Comparison of ENCODE assay signal across 12 cellular contexts in genomic region chr11:109641549-109641948, GRCh38.
DNase-seq lines count a peak whose midpoint lies in the region; ATAC-seq, FAIRE-seq and TF ChIP-seq lines count a peak whose summit lies in the region.
"Had no signal": no experiment of that assay in that cellular context is flagged by ENCODE, and none has a peak within 500 bp of the region (broad histone marks: within the 10 kb centered on the region; RNA-seq: fewer than 3 reads in every experiment).

No MANE protein-coding gene starts in this region.

- H3K79me2 ChIP-seq in HepG2 (ENCODE audit: insufficient read depth, low read length), result no peaks in the 10 kb centered on the region
- no peaks in the 10 kb centered on the region for H3K79me2 ChIP-seq in SK-N-SH (ENCODE audit: insufficient read depth)

- no peak for TF ChIP-seq RAD21 in HepG2 (CRISPR knock-in tag; IDR thresholded peaks at IDR 0.05)
- TF ChIP-seq RAD21 in SK-N-SH (IDR thresholded peaks at IDR 0.05; ENCODE audit: low read length), result no peak

- in situ Hi-C loops in HepG2 (cut with HindIII; ENCODE audit: extremely low pct_ligation_motif_present, low pct_unique_long_range_greater_than_20kb), result no loop called here

- intact Hi-C loops in HepG2 (cut with micrococcal nuclease; ENCODE audit: unreplicated experiment) (no loop called here), right lobe of liver (cut with DNase I) (no loop called here)

- H3K27me3 ChIP-seq in HepG2 (ENCODE audit: control insufficient read depth in 1 of 2, insufficient read depth in 2 of 2, low read length in 2 of 2), result no peaks in the 10 kb centered on the region
- H3K27me3 ChIP-seq in right lobe of liver, result no peaks in the 10 kb centered on the region
- no peaks in the 10 kb centered on the region for H3K27me3 ChIP-seq in SK-N-SH (ENCODE audit: insufficient read depth)
- no peaks in the 10 kb centered on the region for H3K27me3 ChIP-seq in foreskin keratinocyte
- H3K27me3 ChIP-seq: transverse colon had no signal

- TF ChIP-seq POLR2A in HepG2 (IDR thresholded peaks at IDR 0.05; ENCODE audit: insufficient read depth in 1 of 2, low read depth in 2 of 2, low read length in 2 of 2), result no peak
- no peak for TF ChIP-seq POLR2A in right lobe of liver (IDR thresholded peaks at IDR 0.05)

- TF ChIP-seq CTCF in HepG2 (CRISPR knock-in tag; IDR thresholded peaks at IDR 0.05) (peak; percentile 13; the same call in 1 of the 2 replicates), right lobe of liver (IDR thresholded peaks at IDR 0.05) (no peak), SK-N-SH (IDR thresholded peaks at IDR 0.05) (no peak), foreskin keratinocyte (conservative IDR thresholded peaks at IDR 0.05) (peak; percentile 61)

- FAIRE-seq in HepG2 (lab: Jason Lieb, UNC) (no peak), urothelium cell line (lab: Jason Lieb, UNC) (no peak)
- FAIRE-seq: endometrium had no signal

- H4K20me1 ChIP-seq in HepG2 (ENCODE audit: insufficient read depth, low read length), result no peaks in the 10 kb centered on the region
- H4K20me1 ChIP-seq in SK-N-SH (ENCODE audit: insufficient read depth), result no peaks in the 10 kb centered on the region

- TF ChIP-seq EP300 in HepG2 (IDR thresholded peaks at IDR 0.05; ENCODE audit: low read depth in 2 of 2, low read length in 2 of 2) (no peak), HepG2 (CRISPR knock-in tag; IDR thresholded peaks at IDR 0.05; ENCODE audit: borderline replicate concordance) (no peak), SK-N-SH (IDR thresholded peaks at IDR 0.05; ENCODE audit: borderline replicate concordance in 1 of 2, low read depth in 1 of 2, low read length in 1 of 2) (no peak)

- H3K4me1 ChIP-seq in HepG2 (ENCODE audit: insufficient read depth, low read length) (no peaks in the 10 kb centered on the region), right lobe of liver (no peaks in the 10 kb centered on the region), SK-N-SH (ENCODE audit: control insufficient read depth in 1 of 2, insufficient read depth in 2 of 2, low read depth in 1 of 2, low read length in 1 of 2) (peaks cover 0 to 25% of the 10 kb centered on the region in 2 experiments; a peak in 3 of 4 replicates), foreskin keratinocyte (no peaks in the 10 kb centered on the region)
- H3K4me1 ChIP-seq: transverse colon had no signal

- no peaks in the 10 kb centered on the region for H3K9me2 ChIP-seq in SK-N-SH

- 26% methylated on average over 9 of the region's 9 CpGs for WGBS in HepG2 (ENCODE audit: low lambda C conversion rate)
- WGBS in right lobe of liver (ENCODE audit: insufficient coverage, low coverage, low lambda C conversion rate, missing lambda C conversion rate), result 2% methylated on average over 7 of the region's 9 CpGs
- WGBS in SK-N-SH (ENCODE audit: low lambda C conversion rate), result 45% methylated on average over 9 of the region's 9 CpGs

- no TSS peak for BruUV-seq in HepG2 (replicated peaks; lab: Mats Ljungman, UMichigan)

- H3K4me2 ChIP-seq in HepG2 (ENCODE audit: low read depth, low read length), result no peak overlapping the region
- no peak overlapping the region for H3K4me2 ChIP-seq in SK-N-SH

- no peaks in the 10 kb centered on the region for H3F3A ChIP-seq in SK-N-SH (replicated peaks; ENCODE audit: insufficient read depth)

- no peak overlapping the region for H3K27ac ChIP-seq in HepG2 (ENCODE audit: extremely low read length, insufficient read depth, low read length)
- H3K27ac ChIP-seq in right lobe of liver, result no peak overlapping the region
- no peak overlapping the region for H3K27ac ChIP-seq in SK-N-SH (ENCODE audit: low read depth in 2 of 2, low read length in 1 of 2)
- no peak overlapping the region for H3K27ac ChIP-seq in foreskin keratinocyte
- H3K27ac ChIP-seq: transverse colon had no signal

- ATAC-seq in HepG2, result no peak
- ATAC-seq in right lobe of liver, result no peak
- peak; percentile 77 for ATAC-seq in foreskin keratinocyte
- ATAC-seq in GM18502 (IDR thresholded peaks at IDR 0.05; ENCODE audit: poor library complexity, unreplicated experiment), result no peak
- ATAC-seq in GM19324 (IDR thresholded peaks at IDR 0.05; ENCODE audit: low FRiP score, unreplicated experiment), result no peak
- no peak for ATAC-seq in GM21786 (IDR thresholded peaks at IDR 0.05; ENCODE audit: unreplicated experiment)

- H2AFZ ChIP-seq in HepG2 (ENCODE audit: low read length) (no peak overlapping the region), SK-N-SH (ENCODE audit: low read depth) (no peak overlapping the region)

- H3K9ac ChIP-seq in HepG2 (ENCODE audit: insufficient read depth, low read depth, low read length), result no peak overlapping the region
- no peak overlapping the region for H3K9ac ChIP-seq in SK-N-SH

- H3K9me3 ChIP-seq in HepG2 (ENCODE audit: low read length) (peaks cover 3% of the 10 kb centered on the region; the same call in 1 of the 2 replicates), right lobe of liver (no peaks in the 10 kb centered on the region), SK-N-SH (no peaks in the 10 kb centered on the region)
- H3K9me3 ChIP-seq: transverse colon had no signal

- H3K4me3 ChIP-seq in HepG2 (replicated peaks in 1 of 3; ENCODE audit: insufficient read depth in 1 of 3, low read depth in 2 of 3, low read length in 3 of 3), result no peak overlapping the region
- no peak overlapping the region for H3K4me3 ChIP-seq in right lobe of liver
- H3K4me3 ChIP-seq in SK-N-SH (ENCODE audit: low read depth in 2 of 2, low read length in 1 of 2), result no peak overlapping the region
- H3K4me3 ChIP-seq: transverse colon had no signal

- DNase-seq in HepG2 (ENCODE audit: low spot score), result peak; percentile 3
- no peak for DNase-seq in right lobe of liver
- no peak for DNase-seq in SK-N-SH
- DNase-seq in foreskin keratinocyte, result peak in 1 of 2 donors; percentile 52
- DNase-seq in urothelium cell line (ENCODE audit: low spot score), result peak; percentile 41
- DNase-seq: AML-193, NCI-H1048, transverse colon had no signal

- H3K36me3 ChIP-seq in HepG2 (replicated peaks in 1 of 2; ENCODE audit: control insufficient read depth in 1 of 2, insufficient read depth in 2 of 2, low read length in 2 of 2), result no peaks in the 10 kb centered on the region
- no peaks in the 10 kb centered on the region for H3K36me3 ChIP-seq in right lobe of liver
- no peaks in the 10 kb centered on the region for H3K36me3 ChIP-seq in SK-N-SH (replicated peaks in 1 of 2; ENCODE audit: control insufficient read depth in 1 of 2, insufficient read depth in 2 of 2, low read length in 1 of 2)
- H3K36me3 ChIP-seq: transverse colon had no signal

- POLR2A ChIA-PET in HepG2 (lab: Yijun Ruan, JAX), result no interaction called here
- POLR2A ChIA-PET in SK-N-SH (lab: Yijun Ruan, JAX), result no interaction called here

- CTCF ChIA-PET in HepG2 (lab: Yijun Ruan, JAX; ENCODE audit: low intra/inter-chr PET ratio, low total read pairs) (no interaction called here), SK-N-SH (lab: Yijun Ruan, JAX) (interaction anchor here (1.4 kb wide), 1 partner anchor 943 kb away, joined by 3 read pairs; no protein-coding TSS in a partner anchor)

TF ChIP-seq in SK-N-SH, 30 proteins besides CTCF, POLR2A, EP300 and RAD21:
- no peak for TF ChIP-seq TEAD4 (IDR thresholded peaks at IDR 0.05; ENCODE audit: borderline replicate concordance, insufficient read depth)
- peak; percentile 97 for TF ChIP-seq REST (IDR thresholded peaks at IDR 0.05; ENCODE audit: low read depth, low read length)
TF ChIP-seq in SK-N-SH: peak in this region for 1.

Comparison
In these comparisons a context has a peak if more than half of its experiments do, and no peak if none do; other contexts are left out.
1. DNase-seq: peak in HepG2 (single experiment) and urothelium cell line (single experiment); none in right lobe of liver (0 of 3) and SK-N-SH (single experiment).
2. CTCF ChIP-seq: peak in HepG2 (single experiment) and foreskin keratinocyte (single experiment); none in right lobe of liver (0 of 4) and SK-N-SH (single experiment).
3. Of the 25 proteins assayed by ChIP-seq in both HepG2 and SK-N-SH: peak only in HepG2: CTCF; only in SK-N-SH: none; in both: REST; in neither: 23.